ENCODE assay signal across 9 cellular contexts in the genomic region with DNA sequence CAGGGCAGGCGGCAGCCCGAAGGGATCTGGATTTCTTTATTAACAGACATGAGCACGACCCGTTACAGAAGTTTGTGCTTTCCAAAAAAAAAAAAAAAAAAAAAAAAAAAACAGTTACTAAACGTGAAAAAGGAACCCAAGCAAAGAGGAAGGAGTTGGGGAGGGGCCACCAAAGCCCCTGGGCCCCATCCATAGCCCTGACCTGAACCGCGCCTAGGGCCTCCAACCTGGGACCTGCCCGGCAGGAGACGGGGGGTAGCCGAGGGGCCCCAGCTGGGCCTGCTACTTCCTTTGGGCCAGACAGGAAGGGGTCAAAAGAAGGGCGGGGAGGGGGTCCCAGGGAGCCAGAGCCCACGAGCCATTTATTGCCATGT. TPM values are rescaled to one million over a fixed set of nuclear protein-coding genes. Genes with fewer than 3 reads are reported as not detected.
DNase-seq lines count a peak whose midpoint lies in the region; ATAC-seq, FAIRE-seq and TF ChIP-seq lines count a peak whose summit lies in the region.
"Had no signal": no experiment of that assay in that cellular context is flagged by ENCODE, and none has a peak within 500 bp of the region (broad histone marks: within the 10 kb centered on the region; RNA-seq: fewer than 3 reads in every experiment).

No MANE protein-coding gene starts in this region.

- no peak for DNase-seq in T-helper 1 cell
- no peak for DNase-seq in PC-9
- no peak for DNase-seq in endothelial cell of umbilical vein (ENCODE audit: low read depth, low spot score)
- DNase-seq in smooth muscle cell (lab: John Stamatoyannopoulos, UW; ENCODE audit: unreplicated experiment) = no peak
- no peak for DNase-seq in SJCRH30
- no peak for DNase-seq in HUDEP-2 (lab: John Stamatoyannopoulos, UW; ENCODE audit: unreplicated experiment in 76 of 76)

- peaks cover 19% of the 10 kb centered on the region for H3K27me3 Mint-ChIP-seq in T-helper 1 cell treated with Interleukin-12 subunit alpha and Interleukin-12 subunit beta and Interleukin-4 antibody, amounts not matched to agents 30 μg/mL and 1 μg/mL, for 36 hours (ENCODE audit: low read depth)

- TF ChIP-seq POLR2A in endothelial cell of umbilical vein (IDR thresholded peaks at IDR 0.05; ENCODE audit: low read depth, low read length) = no peak

- no peaks in the 10 kb centered on the region for H3K9me2 ChIP-seq in PC-9 (ENCODE audit: insufficient read depth)

- intact Hi-C loops in PC-9 (cut with micrococcal nuclease; ENCODE audit: unreplicated experiment) (loop anchor here (1.0 to 2.0 kb wide), 2 partner anchors 14 to 41 kb away; partner anchors contain the start of gene PDLIM7), endothelial cell of umbilical vein (cut with micrococcal nuclease) (loop anchor here (1.0 kb wide), 1 partner anchor 38 kb away; no protein-coding TSS in a partner anchor)

- no peaks in the 10 kb centered on the region for H3K79me2 ChIP-seq in PC-9 (ENCODE audit: low read depth)
- peaks cover 3% of the 10 kb centered on the region for H3K79me2 ChIP-seq in endothelial cell of umbilical vein (ENCODE audit: control insufficient read depth, insufficient read depth, low read length)
- H3K79me2 ChIP-seq in smooth muscle cell (ENCODE audit: low read depth) = no peaks in the 10 kb centered on the region

- no peak overlapping the region for H3K4me3 ChIP-seq in PC-9
- no peak overlapping the region for H3K4me3 ChIP-seq in endothelial cell of umbilical vein (replicated peaks in 1 of 3; ENCODE audit: insufficient read depth in 1 of 3, low read depth in 1 of 3, low read length in 3 of 3)
- H3K4me3 ChIP-seq in smooth muscle cell = no peak overlapping the region
- H3K4me3 ChIP-seq in SJCRH30 = no peak overlapping the region

- 73% methylated on average over 8 of the region's 12 CpGs for WGBS in smooth muscle cell (ENCODE audit: low lambda C conversion rate)

- dilution Hi-C loops in endothelial cell of umbilical vein (cut with MboI; ENCODE audit: extremely low pct_ligation_motif_present, low sequenced_read_pairs) = no loop called here

- no peaks in the 10 kb centered on the region for H3K9me3 Mint-ChIP-seq in T-helper 1 cell treated with Interleukin-12 subunit alpha and Interleukin-12 subunit beta and Interleukin-4 antibody, amounts not matched to agents 30 μg/mL and 1 μg/mL, for 36 hours

- POLR2A ChIA-PET in PC-9 (lab: Charles Lee; ENCODE audit: unreplicated experiment) = interaction anchor here (0.5 kb wide), 1 partner anchor 94 kb away, joined by 8 read pairs; no protein-coding TSS in a partner anchor
- POLR2A ChIA-PET in endothelial cell of umbilical vein (lab: Charles Lee) = interaction anchor here (1.2 kb wide), 1 partner anchor 17 kb away, joined by 3 read pairs; no protein-coding TSS in a partner anchor

- CTCF ChIA-PET in PC-9 (lab: Charles Lee) = interaction anchor here (1.4 to 1.5 kb wide), 3 partner anchors 15 to 67 kb away, joined by 3 to 12 read pairs (median 3); partner anchors contain the start of gene PDLIM7
- CTCF ChIA-PET in endothelial cell of umbilical vein (lab: Charles Lee) = interaction anchor here (0.9 to 6.6 kb wide), 9 partner anchors 13 to 147 kb away, joined by 3 to 57 read pairs (median 12); partner anchors contain the start of genes DBN1 and LMAN2

- H2AFZ ChIP-seq in PC-9 = no peak overlapping the region
- no peak overlapping the region for H2AFZ ChIP-seq in endothelial cell of umbilical vein (ENCODE audit: low read depth, low read length)
- H2AFZ ChIP-seq in smooth muscle cell (ENCODE audit: low read depth) = no peak overlapping the region

- no peaks in the 10 kb centered on the region for H3K36me3 Mint-ChIP-seq in T-helper 1 cell treated with Interleukin-12 subunit alpha and Interleukin-12 subunit beta and Interleukin-4 antibody, amounts not matched to agents 30 μg/mL and 1 μg/mL, for 36 hours (ENCODE audit: low read depth)

- H3K27me3 ChIP-seq in PC-9 (ENCODE audit: insufficient read depth, low read depth) (no peaks in the 10 kb centered on the region), endothelial cell of umbilical vein (ENCODE audit: control insufficient read depth in 2 of 2, insufficient read depth in 2 of 2, low read length in 2 of 2) (no peaks in the 10 kb centered on the region), smooth muscle cell (ENCODE audit: low read depth) (no peaks in the 10 kb centered on the region), SJCRH30 (no peaks in the 10 kb centered on the region)
- H3K27me3 ChIP-seq: upper lobe of left lung had no signal

- H3K4me1 ChIP-seq in PC-9 (replicated peaks; ENCODE audit: insufficient read depth) (0 out of 2 replicates have a peak, but pooled peaks cover 5% of the 10 kb centered on the region), endothelial cell of umbilical vein (ENCODE audit: control insufficient read depth, extremely low read depth, insufficient read depth, low read length) (peaks cover 30% of the 10 kb centered on the region), smooth muscle cell (ENCODE audit: low read depth) (peaks cover 18% of the 10 kb centered on the region), SJCRH30 (no peaks in the 10 kb centered on the region)

- H3K27ac Mint-ChIP-seq in T-helper 1 cell treated with Interleukin-12 subunit alpha and Interleukin-12 subunit beta and Interleukin-4 antibody, amounts not matched to agents 30 μg/mL and 1 μg/mL, for 36 hours = no peak overlapping the region

- H3K9me1 ChIP-seq in endothelial cell of umbilical vein (replicated peaks; ENCODE audit: control insufficient read depth, extremely low read depth, insufficient read depth, low read length) = no peaks in the 10 kb centered on the region

- H3K4me2 ChIP-seq in PC-9 (no peak overlapping the region), endothelial cell of umbilical vein (ENCODE audit: insufficient read depth, low read length) (no peak overlapping the region), smooth muscle cell (peak overlapping the region; percentile 26)

- TF ChIP-seq CTCF in PC-9 (conservative IDR thresholded peaks at IDR 0.05) = peak; percentile 43; the same call in 1 of the 2 replicates
- TF ChIP-seq CTCF in endothelial cell of umbilical vein (IDR thresholded peaks at IDR 0.05; ENCODE audit: extremely low read depth in 1 of 2, insufficient read depth in 1 of 2, low read depth in 1 of 2, low read length in 2 of 2) = no peak
- TF ChIP-seq CTCF in smooth muscle cell (IDR thresholded peaks at IDR 0.05; ENCODE audit: borderline replicate concordance, insufficient read depth, poor library complexity, severe bottlenecking) = no peak

- H3K4me1 Mint-ChIP-seq in T-helper 1 cell treated with Interleukin-12 subunit alpha and Interleukin-12 subunit beta and Interleukin-4 antibody, amounts not matched to agents 30 μg/mL and 1 μg/mL, for 36 hours (ENCODE audit: low read depth) = peaks cover 9% of the 10 kb centered on the region

- no peak for ATAC-seq in GM21367 (IDR thresholded peaks at IDR 0.05; ENCODE audit: unreplicated experiment)

- H3K36me3 ChIP-seq in PC-9 (ENCODE audit: low read depth) = peaks cover 5% of the 10 kb centered on the region; the same call in 1 of the 2 replicates
- H3K36me3 ChIP-seq in endothelial cell of umbilical vein (ENCODE audit: control insufficient read depth in 2 of 2, extremely low read depth in 1 of 2, insufficient read depth in 2 of 2, low read length in 2 of 2) = peaks cover 7 to 35% of the 10 kb centered on the region in 2 experiments
- H3K36me3 ChIP-seq in smooth muscle cell (ENCODE audit: low read depth) = no peaks in the 10 kb centered on the region
- H3K36me3 ChIP-seq in SJCRH30 = peaks cover 59% of the 10 kb centered on the region

- peak overlapping the region; percentile 79 for H3K4me3 Mint-ChIP-seq in T-helper 1 cell treated with Interleukin-12 subunit alpha and Interleukin-12 subunit beta and Interleukin-4 antibody, amounts not matched to agents 30 μg/mL and 1 μg/mL, for 36 hours

- BruUV-seq in PC-9 (replicated peaks; lab: Mats Ljungman, UMichigan) (no TSS peak), endothelial cell of umbilical vein (replicated peaks; lab: Mats Ljungman, UMichigan) (no TSS peak)

- H3K9ac ChIP-seq in endothelial cell of umbilical vein (replicated peaks; ENCODE audit: extremely low read depth, insufficient read depth, low read length) (no peak overlapping the region), smooth muscle cell (ENCODE audit: low read depth) (no peak overlapping the region)

- peak; percentile 33 for FAIRE-seq in endothelial cell of umbilical vein (lab: Jason Lieb, UNC)

- no peak overlapping the region for H3K27ac ChIP-seq in PC-9
- no peak overlapping the region for H3K27ac ChIP-seq in endothelial cell of umbilical vein (ENCODE audit: insufficient read depth, low read depth, low read length)
- peak overlapping the region; percentile 43 for H3K27ac ChIP-seq in smooth muscle cell (ENCODE audit: low read depth)
- no peak overlapping the region for H3K27ac ChIP-seq in SJCRH30

- H3F3A ChIP-seq in PC-9 (ENCODE audit: insufficient read depth, low read depth) = peaks cover 21% of the 10 kb centered on the region; the same call in 1 of the 2 replicates
- peaks cover 36% of the 10 kb centered on the region for H3F3A ChIP-seq in smooth muscle cell (ENCODE audit: low read depth)

- H4K20me1 ChIP-seq in PC-9 (ENCODE audit: insufficient read depth) (peaks cover 27% of the 10 kb centered on the region), endothelial cell of umbilical vein (replicated peaks; ENCODE audit: control insufficient read depth, extremely low read depth, insufficient read depth, low read length) (no peaks in the 10 kb centered on the region), smooth muscle cell (ENCODE audit: low read depth) (peaks cover 78% of the 10 kb centered on the region)

- H3K9me3 ChIP-seq in PC-9 (ENCODE audit: insufficient read depth, low read depth) (no peaks in the 10 kb centered on the region), endothelial cell of umbilical vein (replicated peaks; ENCODE audit: control insufficient read depth, insufficient read depth, low read length) (no peaks in the 10 kb centered on the region), smooth muscle cell (replicated peaks; ENCODE audit: low read depth) (no peaks in the 10 kb centered on the region), SJCRH30 (replicated peaks) (no peaks in the 10 kb centered on the region)
- H3K9me3 ChIP-seq: upper lobe of left lung had no signal

RNA-seq across cellular contexts. Expression of gene PRR7, which starts 10.0 kb away (rescaled TPM):
- 22.2 and 31.7 TPM in 2 replicates for total RNA-seq in PC-9 (2021)
- total RNA-seq in endothelial cell of umbilical vein = 5.7 and 6.5 TPM in 2 replicates
- polyA plus RNA-seq in endothelial cell of umbilical vein = 6.6 and 10.5 TPM in 2 replicates
- 1.9 and 4.7 TPM in 2 replicates for polyA plus RNA-seq in endothelial cell of umbilical vein (2011; cell fraction: cytosol; rRNA removed)
- 1.9 and 2.6 TPM in 2 replicates for polyA plus RNA-seq in endothelial cell of umbilical vein (2011; cell fraction: nucleus; rRNA removed)
- 2.6 and 4.7 TPM in 2 replicates for polyA plus RNA-seq in endothelial cell of umbilical vein (2012)
- polyA minus RNA-seq in endothelial cell of umbilical vein = 0.38 and 0.63 TPM in 2 replicates
- polyA minus RNA-seq in endothelial cell of umbilical vein (2011; cell fraction: cytosol; rRNA and poly(A)+ RNA removed) = 6.8 TPM
- polyA minus RNA-seq in endothelial cell of umbilical vein (2011; cell fraction: nucleus; rRNA and poly(A)+ RNA removed) = 0.53 and 1.8 TPM in 2 replicates
- 6.5 and 6.7 TPM in 2 replicates for total RNA-seq in smooth muscle cell
- polyA plus RNA-seq in smooth muscle cell = 31.9 and 33.6 TPM in 2 replicates
- 6.4 TPM in 2 replicates for total RNA-seq in SJCRH30 (2014; rRNA removed; shearing (Covaris generic))

RNA-seq across cellular contexts. Expression of gene DBN1, which starts 16.9 kb away (rescaled TPM):
- 144 and 181 TPM in 2 replicates for total RNA-seq in PC-9 (2021)
- total RNA-seq in endothelial cell of umbilical vein = 310 and 336 TPM in 2 replicates
- 198 and 267 TPM in 2 replicates for polyA plus RNA-seq in endothelial cell of umbilical vein
- polyA plus RNA-seq in endothelial cell of umbilical vein (2011; cell fraction: cytosol; rRNA removed) = 95.2 and 108 TPM in 2 replicates
- 848 and 1,132 TPM in 2 replicates for polyA plus RNA-seq in endothelial cell of umbilical vein (2011; cell fraction: nucleus; rRNA removed)
- polyA plus RNA-seq in endothelial cell of umbilical vein (2012) = 185 and 211 TPM in 2 replicates
- 158 and 165 TPM in 2 replicates for polyA minus RNA-seq in endothelial cell of umbilical vein
- polyA minus RNA-seq in endothelial cell of umbilical vein (2011; cell fraction: cytosol; rRNA and poly(A)+ RNA removed) = 9.4 TPM
- 135 and 363 TPM in 2 replicates for polyA minus RNA-seq in endothelial cell of umbilical vein (2011; cell fraction: nucleus; rRNA and poly(A)+ RNA removed)
- 116 and 121 TPM in 2 replicates for total RNA-seq in smooth muscle cell
- 194 and 202 TPM in 2 replicates for polyA plus RNA-seq in smooth muscle cell
- total RNA-seq in SJCRH30 (2014; rRNA removed; shearing (Covaris generic)) = 239 and 265 TPM in 2 replicates

RNA-seq across cellular contexts. Expression of gene GRK6, which starts 30.1 kb away (rescaled TPM):
- 82.3 and 124 TPM in 2 replicates for total RNA-seq in PC-9 (2021)
- 36.4 and 37.0 TPM in 2 replicates for total RNA-seq in endothelial cell of umbilical vein
- polyA plus RNA-seq in endothelial cell of umbilical vein = 22.9 and 28.9 TPM in 2 replicates
- 26.5 and 28.2 TPM in 2 replicates for polyA plus RNA-seq in endothelial cell of umbilical vein (2011; cell fraction: cytosol; rRNA removed)
- 28.5 and 31.3 TPM in 2 replicates for polyA plus RNA-seq in endothelial cell of umbilical vein (2011; cell fraction: nucleus; rRNA removed)
- 20.7 and 22.4 TPM in 2 replicates for polyA plus RNA-seq in endothelial cell of umbilical vein (2012)
- polyA minus RNA-seq in endothelial cell of umbilical vein = 17.0 and 32.8 TPM in 2 replicates
- 11.3 TPM for polyA minus RNA-seq in endothelial cell of umbilical vein (2011; cell fraction: cytosol; rRNA and poly(A)+ RNA removed)
- polyA minus RNA-seq in endothelial cell of umbilical vein (2011; cell fraction: nucleus; rRNA and poly(A)+ RNA removed) = 14.8 and 26.7 TPM in 2 replicates
- total RNA-seq in smooth muscle cell = 13.3 and 20.8 TPM in 2 replicates
- polyA plus RNA-seq in smooth muscle cell = 28.5 and 33.8 TPM in 2 replicates
- total RNA-seq in SJCRH30 (2014; rRNA removed; shearing (Covaris generic)) = 45.1 and 48.4 TPM in 2 replicates

RNA-seq across cellular contexts. Expression of gene PDLIM7, which starts 40.8 kb away (rescaled TPM):
- 167 and 202 TPM in 2 replicates for total RNA-seq in PC-9 (2021)
- total RNA-seq in endothelial cell of umbilical vein = 318 and 371 TPM in 2 replicates
- polyA plus RNA-seq in endothelial cell of umbilical vein = 314 and 418 TPM in 2 replicates
- polyA plus RNA-seq in endothelial cell of umbilical vein (2011; cell fraction: cytosol; rRNA removed) = 181 and 257 TPM in 2 replicates
- 815 and 843 TPM in 2 replicates for polyA plus RNA-seq in endothelial cell of umbilical vein (2011; cell fraction: nucleus; rRNA removed)
- 179 and 248 TPM in 2 replicates for polyA plus RNA-seq in endothelial cell of umbilical vein (2012)
- polyA minus RNA-seq in endothelial cell of umbilical vein = 120 and 143 TPM in 2 replicates
- 25.4 TPM for polyA minus RNA-seq in endothelial cell of umbilical vein (2011; cell fraction: cytosol; rRNA and poly(A)+ RNA removed)
- 136 and 281 TPM in 2 replicates for polyA minus RNA-seq in endothelial cell of umbilical vein (2011; cell fraction: nucleus; rRNA and poly(A)+ RNA removed)
- 172 and 235 TPM in 2 replicates for total RNA-seq in smooth muscle cell
- polyA plus RNA-seq in smooth muscle cell = 511 and 635 TPM in 2 replicates
- 58.4 and 68.5 TPM in 2 replicates for total RNA-seq in SJCRH30 (2014; rRNA removed; shearing (Covaris generic))

RNA-seq across cellular contexts. Expression of gene F12, which starts 47.2 kb away (rescaled TPM):
- total RNA-seq in PC-9 (2021) (14.5 and 17.0 TPM in 2 replicates), endothelial cell of umbilical vein (1.00 and 1.4 TPM in 2 replicates), smooth muscle cell (1.8 and 3.6 TPM in 2 replicates)
- polyA plus RNA-seq in endothelial cell of umbilical vein (1.4 and 2.7 TPM in 2 replicates), smooth muscle cell (10.4 and 15.0 TPM in 2 replicates)
- polyA plus RNA-seq in endothelial cell of umbilical vein (2011; cell fraction: cytosol; rRNA removed) = 0.66 and 1.1 TPM in 2 replicates
- polyA plus RNA-seq in endothelial cell of umbilical vein (2011; cell fraction: nucleus; rRNA removed) = 0.73 and 0.96 TPM in 2 replicates
- polyA plus RNA-seq in endothelial cell of umbilical vein (2012) = 1.6 and 1.7 TPM in 2 replicates
- polyA minus RNA-seq in endothelial cell of umbilical vein = 0.24 and 0.57 TPM in 2 replicates
- polyA minus RNA-seq in endothelial cell of umbilical vein (2011; cell fraction: cytosol; rRNA and poly(A)+ RNA removed) = 7.9 TPM
- polyA minus RNA-seq in endothelial cell of umbilical vein (2011; cell fraction: nucleus; rRNA and poly(A)+ RNA removed) = 0.29 TPM in 1 of 2 replicates, not detected in the other
- total RNA-seq in SJCRH30 (2014; rRNA removed; shearing (Covaris generic)) = 5.9 and 6.5 TPM in 2 replicates
